ENCODE assay signal across 8 cellular contexts in the genomic region with DNA sequence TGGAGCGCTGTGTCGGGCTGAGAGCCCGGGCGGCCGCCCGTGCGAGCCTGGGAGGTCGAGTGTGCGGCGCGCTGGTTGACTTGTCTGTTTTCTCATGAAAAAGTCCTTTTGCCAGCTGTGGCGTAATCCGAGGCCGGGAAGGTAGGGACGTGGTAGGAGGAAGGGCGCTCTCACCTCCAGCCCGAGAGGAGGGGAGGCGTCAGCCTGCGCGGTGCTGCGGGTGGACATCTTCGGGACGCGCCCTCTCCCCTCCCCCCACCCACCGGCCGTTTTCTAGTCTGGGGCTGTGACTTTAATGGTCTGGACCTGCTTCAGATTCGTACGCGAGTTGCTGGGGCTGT. TPM values are rescaled to one million over a fixed set of nuclear protein-coding genes. Genes with fewer than 3 reads are reported as not detected.
A peak's percentile ranks its signal among the peaks of the same experiment; 100 is the strongest.
DNase-seq lines count a peak whose midpoint lies in the region; ATAC-seq and TF ChIP-seq lines count a peak whose summit lies in the region.

No MANE protein-coding gene starts in this region.

- H3K9me3 Mint-ChIP-seq in H9 (no peaks in the 10 kb centered on the region), T-cell (no peaks in the 10 kb centered on the region)

- H3K27ac Mint-ChIP-seq in H9 (peak overlapping the region; percentile 82 to 96 (median 85); a peak in 6 of 7 replicates), T-cell (peak overlapping the region; percentile 97 to 98)

- H3F3A ChIP-seq in Loucy (ENCODE audit: low read depth), result 0 out of 2 replicates have a peak, but pooled peaks cover 4% of the 10 kb centered on the region

- H2BK15ac ChIP-seq in H9 (ENCODE audit: low read depth, low read length), result no peak overlapping the region

- no peaks in the 10 kb centered on the region for H3K9me2 ChIP-seq in Loucy (replicated peaks; ENCODE audit: low read depth, low read length)

- H3K9me3 ChIP-seq in H9 (ENCODE audit: control insufficient read depth, low read depth, low read length) (no peaks in the 10 kb centered on the region), Loucy (ENCODE audit: insufficient read depth, low read depth, low read length) (no peaks in the 10 kb centered on the region; the same call in 1 of the 2 replicates)

- H3K9ac ChIP-seq in H9 (ENCODE audit: extremely low read depth, insufficient read length, low read length) (peak overlapping the region; percentile 77), Loucy (ENCODE audit: low read depth, low read length, poor library complexity, severe bottlenecking) (peak overlapping the region; percentile 86)

- peak overlapping the region; percentile 76 for H3K4me2 ChIP-seq in H9 (ENCODE audit: insufficient read depth, insufficient read length, low read length)
- H3K4me2 ChIP-seq in Loucy (ENCODE audit: low read depth, low read length, poor library complexity, severe bottlenecking), result peak overlapping the region; percentile 99

- H2AFZ ChIP-seq in H9 (ENCODE audit: low read length) (no peak overlapping the region), Loucy (ENCODE audit: low read length) (peak overlapping the region; percentile 77)

- H3K4me1 Mint-ChIP-seq in H9 (peaks cover 29 to 43% of the 10 kb centered on the region in 2 experiments), T-cell (peaks cover 44 to 69% (median 64%) of the 10 kb centered on the region in 3 donors)

- no peak overlapping the region for H3K56ac ChIP-seq in H9 (ENCODE audit: insufficient read length, low read depth, low read length)

- ATAC-seq in T-cell (replicated peaks in 1 of 4), result peak in 3 of 4 experiments; percentile 0 to 5 (median 2)

- no peaks in the 10 kb centered on the region for H3K79me1 ChIP-seq in H9 (ENCODE audit: insufficient read depth, low read depth, low read length, poor library complexity, severe bottlenecking)

- no peak overlapping the region for H4K5ac ChIP-seq in H9 (ENCODE audit: insufficient read length, low read depth, low read length)

- H3K18ac ChIP-seq in H9 (ENCODE audit: insufficient read length, low read depth, low read length), result peak overlapping the region; percentile 30

- no peaks in the 10 kb centered on the region for H3K27me3 ChIP-seq in H9 (ENCODE audit: insufficient read depth, low read length)
- H3K27me3 ChIP-seq in Loucy (ENCODE audit: insufficient read depth, low read length, poor library complexity, severe bottlenecking), result no peaks in the 10 kb centered on the region

- H3K36me3 Mint-ChIP-seq in H9 (ENCODE audit: insufficient read depth in 1 of 3, low read depth in 3 of 3) (peaks cover 6 to 18% (median 7%) of the 10 kb centered on the region in 3 experiments; a peak in 4 of 7 replicates), T-cell (peaks cover 13% of the 10 kb centered on the region)

- POLR2A ChIA-PET in T-cell (lab: Charles Lee), result interaction anchor here in 1 of 2 donors (0.6 to 3.5 kb wide), 9 partner anchors 8 to 668 kb away, joined by 3 to 34 read pairs (median 7); partner anchors contain the start of genes MSL2 and STAG1

- no peak overlapping the region for H3K27ac ChIP-seq in H9 (ENCODE audit: insufficient read length, low read depth, low read length)

- H4K20me1 ChIP-seq in H9 (ENCODE audit: control insufficient read depth, insufficient read depth, insufficient read length) (no peaks in the 10 kb centered on the region), Loucy (ENCODE audit: insufficient read depth, low read length, poor library complexity, severe bottlenecking) (peaks cover 57% of the 10 kb centered on the region)

- H3K36me3 ChIP-seq in Loucy (ENCODE audit: insufficient read depth, low read length), result no peaks in the 10 kb centered on the region

- peaks cover 2% of the 10 kb centered on the region; the same call in 1 of the 2 replicates for H3K4me1 ChIP-seq in H9 (ENCODE audit: insufficient read depth, low read length)
- peaks cover 26% of the 10 kb centered on the region for H3K4me1 ChIP-seq in Loucy (ENCODE audit: insufficient read depth, low read length, poor library complexity, severe bottlenecking)

- H3K23ac ChIP-seq in H9 (ENCODE audit: insufficient read length, low read depth, low read length), result no peak overlapping the region

- no peak overlapping the region for H2AK5ac ChIP-seq in H9 (ENCODE audit: insufficient read length, low read length)

- peaks cover 7% of the 10 kb centered on the region; the same call in 1 of the 2 replicates for H3K79me2 ChIP-seq in H9 (ENCODE audit: insufficient read depth, low read length)
- H3K79me2 ChIP-seq in Loucy (ENCODE audit: insufficient read depth, low read length), result peaks cover 94% of the 10 kb centered on the region

- CTCF ChIA-PET in T-cell (lab: Charles Lee), result interaction anchor here (0.6 to 6.5 kb wide), 6 partner anchors 47 to 1171 kb away, joined by 3 to 89 read pairs (median 12); partner anchors contain the start of gene STAG1 (in 2 of the 2)

- no CpG with 5 or more reads among the region's 29 CpGs for WGBS in H9 (ENCODE audit: extremely low coverage, insufficient read length, low lambda C conversion rate)

- H3K27me3 Mint-ChIP-seq in H9 (ENCODE audit: low read depth), result no peaks in the 10 kb centered on the region
- H3K27me3 Mint-ChIP-seq in T-cell, result no peaks in the 10 kb centered on the region

- H2BK20ac ChIP-seq in H9 (ENCODE audit: low read depth, low read length, poor library complexity, severe bottlenecking), result no peak overlapping the region

- no peak overlapping the region for H2BK5ac ChIP-seq in H9 (ENCODE audit: insufficient read length, low read length)

- no peak overlapping the region for H2BK12ac ChIP-seq in H9 (ENCODE audit: insufficient read length, low read depth, low read length)

- no peak overlapping the region for H3K4ac ChIP-seq in H9 (ENCODE audit: low read depth, low read length)

- no peak overlapping the region for H3T11ph ChIP-seq in H9 (ENCODE audit: low read length)

- peak overlapping the region; percentile 91 for H3K4me3 ChIP-seq in Loucy (ENCODE audit: low read length, poor library complexity, severe bottlenecking)
- H3K4me3 ChIP-seq in cardiac fibroblast (replicated peaks in 1 of 2; ENCODE audit: low read depth in 2 of 2, low read length in 2 of 2), result peak overlapping the region; percentile 70 to 81

- DNase-seq in GF-D8 (lab: John Stamatoyannopoulos, UW) (peak; percentile 15), H9 (peak; percentile 56), T-cell (peak in 23 of 34 experiments; percentile 2 to 32 (median 17)), cardiac fibroblast (ENCODE audit: low read depth in 2 of 2) (peak; percentile 67 to 68), kidney glomerular epithelial cell (lab: John Stamatoyannopoulos, UW) (peak; percentile 73), middle frontal gyrus (ENCODE audit: extremely low spot score, low spot score) (no peak)
- DNase-seq in stimulated activated CD4-positive, alpha-beta T cell treated with anti-CD3 and anti-CD28 coated beads, Interleukin-1b, Interleukin-23, amount 100 ng/mL, for 48 hours, result peak; percentile 41

- 0 out of 3 replicates have a peak, but pooled peaks have one; percentile 11 for TF ChIP-seq CTCF in H9 (conservative IDR thresholded peaks at IDR 0.05)
- TF ChIP-seq CTCF in Loucy (conservative IDR thresholded peaks at IDR 0.05; ENCODE audit: low read length), result no peak; the same call in 1 of the 2 replicates
- no peak for TF ChIP-seq CTCF in cardiac fibroblast (IDR thresholded peaks at IDR 0.05; ENCODE audit: low read depth, low read length)

- H3K4me3 Mint-ChIP-seq in H9 (peak overlapping the region; percentile 86 to 96), T-cell (peak overlapping the region; percentile 89 to 94 (median 90))

- no peak overlapping the region for H4K91ac ChIP-seq in H9 (ENCODE audit: insufficient read length, low read depth, low read length)

- no peak overlapping the region for H2BK120ac ChIP-seq in H9 (ENCODE audit: low read depth, low read length, poor library complexity, severe bottlenecking)

- no peak overlapping the region for H4K8ac ChIP-seq in H9 (replicated peaks; ENCODE audit: insufficient read length, low read depth, low read length)

- peaks cover 14% of the 10 kb centered on the region for H3K23me2 ChIP-seq in H9 (ENCODE audit: insufficient read length, low read depth, low read length, poor library complexity, severe bottlenecking)

- no peak overlapping the region for H3K14ac ChIP-seq in H9 (ENCODE audit: insufficient read depth, low read length)

RNA-seq across cellular contexts. Expression of gene NCK1, which starts 0.6 kb away (rescaled TPM):
- total RNA-seq in H9 (2021), result 26.4 and 27.5 TPM in 2 replicates
- total RNA-seq in T-cell, result 10 to 100 TPM; 46.9 to 65.3 (median 50.9) TPM

RNA-seq across cellular contexts. Expression of gene SLC35G2, which starts 43.7 kb away (rescaled TPM):
- 5.4 and 6.6 TPM in 2 replicates for total RNA-seq in H9 (2021)
- total RNA-seq in T-cell, result 1 to 10 TPM in 1 of 5 donors, under 1 TPM in 3, not detected in 1; 0.16 to 1.2 (median 0.29) TPM
